ENCODE assay signal across 9 cellular contexts in the genomic region with DNA sequence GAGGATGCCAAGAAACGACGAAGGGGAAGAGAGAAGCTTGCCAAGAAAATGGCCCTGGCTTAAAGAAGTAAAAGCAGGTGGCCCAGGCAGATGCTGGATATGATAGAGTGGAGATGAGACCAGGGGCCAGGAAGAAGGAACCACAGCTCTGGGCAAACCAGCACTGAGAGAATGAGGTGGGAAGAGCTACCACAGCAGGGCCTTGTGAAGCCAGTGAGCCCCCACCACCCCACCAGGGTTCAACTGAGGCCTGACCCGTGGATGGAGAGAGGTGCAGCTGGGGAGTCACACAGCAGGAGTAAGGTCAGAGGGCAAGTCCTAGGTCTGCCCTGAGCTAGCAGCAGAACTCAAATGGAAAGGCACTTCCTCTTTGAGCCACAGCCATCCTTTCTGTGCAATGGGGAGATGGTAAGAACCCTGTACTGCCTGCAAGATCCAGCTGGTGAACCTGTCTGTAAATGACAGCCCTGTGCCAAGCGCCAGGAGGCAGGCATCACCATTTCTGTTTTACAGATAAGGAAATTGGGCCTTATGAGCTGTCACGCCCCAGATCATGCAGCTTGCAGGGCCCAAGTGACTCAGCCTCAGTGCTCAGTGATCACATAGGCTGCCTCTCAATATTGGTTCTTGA. TPM values are rescaled to one million over a fixed set of nuclear protein-coding genes. Genes with fewer than 3 reads are reported as not detected.
DNase-seq lines count a peak whose midpoint lies in the region; ATAC-seq and TF ChIP-seq lines count a peak whose summit lies in the region.
"Had no signal": no experiment of that assay in that cellular context is flagged by ENCODE, and none has a peak within 500 bp of the region (broad histone marks: within the 10 kb centered on the region; RNA-seq: fewer than 3 reads in every experiment).

No MANE protein-coding gene starts in this region.

- H3K4me1 ChIP-seq in left lung (peaks cover 6 to 95% of the 10 kb centered on the region in 2 donors), HAP-1 (no peaks in the 10 kb centered on the region)

- H3K4me3 ChIP-seq in left lung (no peak overlapping the region), HAP-1 (no peak overlapping the region)

- TF ChIP-seq CTCF in left lung (IDR thresholded peaks at IDR 0.05): no peak

- no peaks in the 10 kb centered on the region for H3K9me3 ChIP-seq in left lung
- no peaks in the 10 kb centered on the region for H3K9me3 ChIP-seq in HAP-1

- H3K36me3 ChIP-seq in left lung (peaks cover 0 to 9% of the 10 kb centered on the region in 2 donors), HAP-1 (replicated peaks) (no peaks in the 10 kb centered on the region)

- peak; percentile 41 for DNase-seq in NK-92 treated with Interleukin-12 subunit alpha and Interleukin-12 subunit beta, amount 100 ng/mL, for 24 hours (lab: John Stamatoyannopoulos, UW)
- DNase-seq in NK-92 (lab: John Stamatoyannopoulos, UW; ENCODE audit: unreplicated experiment): no peak
- peak; percentile 68 for DNase-seq in activated T-cell treated with anti-CD3 and anti-CD28 coated beads for 48 hours (ENCODE audit: low read depth)
- no peak for DNase-seq in left lung
- DNase-seq in T1000 (lab: John Stamatoyannopoulos, UW): no peak
- no peak for DNase-seq in NCI-H774 (lab: John Stamatoyannopoulos, UW)
- DNase-seq in HAP-1 (ENCODE audit: low spot score in 2 of 2): no peak
- DNase-seq: 8988T had no signal

- ATAC-seq in left lung: peak; percentile 3

- H3K27me3 ChIP-seq in left lung: no peaks in the 10 kb centered on the region
- no peaks in the 10 kb centered on the region for H3K27me3 ChIP-seq in HAP-1 (ENCODE audit: low read depth)

- H3K27ac ChIP-seq in left lung: peak overlapping the region; percentile 67 to 98
- H3K27ac ChIP-seq in temporal lobe (ENCODE audit: low read depth, low read length): peak overlapping the region; percentile 17

- in situ Hi-C loops in HAP-1 (cut with MboI; ENCODE audit: low sequenced_read_pairs): loop anchor here (10.0 kb wide), 1 partner anchor 126 kb away; a partner anchor contains a TSS

- intact Hi-C loops in left lung (cut with DNase I): no loop called here

RNA-seq across cellular contexts. Expression of a gene that starts 8.5 kb away (rescaled TPM):
- 100 to 1,000 TPM; 210 to 347 TPM for total RNA-seq in left lung
- total RNA-seq in temporal lobe: 6.4 TPM

RNA-seq across cellular contexts. Expression of a gene that starts 18.0 kb away (rescaled TPM):
- total RNA-seq in left lung: 10 to 100 TPM; 24.0 to 43.1 TPM
- 7.9 TPM for total RNA-seq in temporal lobe

RNA-seq across cellular contexts. Expression of a gene that starts 29.3 kb away (rescaled TPM):
- total RNA-seq in left lung: 100 to 1,000 TPM in 1 of 2 donors, 10 to 100 TPM in 1; 96.7 to 170 TPM
- total RNA-seq in temporal lobe: not detected

RNA-seq across cellular contexts. Expression of a gene that starts 54.4 kb away (rescaled TPM):
- 10 to 100 TPM; 12.1 to 13.6 TPM for total RNA-seq in left lung
- 11.3 TPM for total RNA-seq in temporal lobe

Comparison
In these comparisons a context has a peak if more than half of its experiments do, and no peak if none do; other contexts are left out.
1. DNase-seq: peak in NK-92 treated with Interleukin-12 subunit alpha and Interleukin-12 subunit beta, amount 100 ng/mL, for 24 hours (single experiment) and activated T-cell treated with anti-CD3 and anti-CD28 coated beads for 48 hours (single experiment); none in NK-92 (single experiment), left lung (0 of 2), T1000 (single experiment), NCI-H774 (single experiment) and HAP-1 (0 of 2).
2. RNA of a gene that starts 8.5 kb away (total RNA-seq): 210 to 347 TPM in left lung; 6.4 TPM in temporal lobe (single experiment); every median in the first group is over 10 times any median in the second.
3. RNA of a gene that starts 29.3 kb away (total RNA-seq): 96.7 to 170 TPM in left lung; not detected in temporal lobe (single experiment); every median in the first group is over 10 times any median in the second.